In the genomic region with DNA sequence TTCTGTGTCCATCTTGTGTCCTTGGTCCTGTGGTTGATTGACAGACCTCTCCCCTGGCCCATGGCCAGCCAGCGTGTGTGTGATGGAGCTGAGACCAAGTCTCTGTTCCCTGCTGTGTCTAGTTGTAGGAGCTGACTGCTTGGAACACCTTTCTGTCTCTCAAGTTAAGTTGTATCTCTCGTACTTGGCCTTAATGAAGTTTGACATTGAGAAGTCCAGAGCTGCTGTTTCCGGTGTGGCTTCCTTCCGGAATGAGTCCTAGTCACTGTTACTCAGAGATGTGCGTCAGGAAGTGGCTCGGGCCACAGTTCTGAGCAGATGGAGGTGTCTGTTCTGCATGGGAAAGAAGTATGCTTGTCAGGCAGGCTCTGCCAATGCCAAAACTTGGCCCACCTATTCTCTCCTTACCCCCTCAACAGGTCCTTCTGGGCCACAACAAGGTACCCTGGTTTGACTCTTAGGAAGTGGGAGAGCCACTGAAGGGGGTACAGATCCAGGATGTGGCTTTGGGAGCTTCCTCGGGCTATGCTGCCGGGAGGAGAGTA, we compare ENCODE assay signal across 8 cellular contexts. TPM values are rescaled to one million over a fixed set of nuclear protein-coding genes. Genes with fewer than 3 reads are reported as not detected.
DNase-seq lines count a peak whose midpoint lies in the region; ATAC-seq and TF ChIP-seq lines count a peak whose summit lies in the region.

No MANE protein-coding gene starts in this region.

- H3K27me3 ChIP-seq in MG63 (no peaks in the 10 kb centered on the region), gastrocnemius medialis (no peaks in the 10 kb centered on the region)

- no peak overlapping the region for H3K4me3 ChIP-seq in MG63
- no peak overlapping the region for H3K4me3 ChIP-seq in gastrocnemius medialis

- peak; percentile 32 for DNase-seq in MG63
- DNase-seq in activated CD8-positive, alpha-beta memory T cell treated with anti-CD3 and anti-CD28 coated beads for 24 hours, result peak; percentile 79
- peak; percentile 36 for DNase-seq in fibroblast of gingiva (ENCODE audit: low read depth)
- DNase-seq in gastrocnemius medialis, result peak in 1 of 2 donors; percentile 49
- no peak for DNase-seq in OCI-M2 (lab: John Stamatoyannopoulos, UW; ENCODE audit: unreplicated experiment)
- DNase-seq in NCI-H2171 (lab: John Stamatoyannopoulos, UW), result no peak

- intact Hi-C loops in gastrocnemius medialis (cut with DNase I; ENCODE audit: low total_unique reads), result no loop called here

- TF ChIP-seq CTCF in gastrocnemius medialis (IDR thresholded peaks at IDR 0.05 in 4 of 5, conservative IDR thresholded peaks at IDR 0.05 in 1 of 5), result no peak

- peaks cover 64 to 66% of the 10 kb centered on the region in 2 donors for H3K4me1 ChIP-seq in gastrocnemius medialis

- H3K36me3 ChIP-seq in MG63, result peaks cover 56% of the 10 kb centered on the region
- no peaks in the 10 kb centered on the region for H3K36me3 ChIP-seq in gastrocnemius medialis

- peak overlapping the region; percentile 58 to 85 (median 80) for H3K27ac ChIP-seq in gastrocnemius medialis

- H3K9me3 ChIP-seq in MG63, result peaks cover 2% of the 10 kb centered on the region; the same call in 1 of the 2 replicates
- H3K9me3 ChIP-seq in gastrocnemius medialis, result no peaks in the 10 kb centered on the region

- peak; percentile 46 for ATAC-seq in GM18498 (IDR thresholded peaks at IDR 0.05; ENCODE audit: unreplicated experiment)
- no peak for ATAC-seq in gastrocnemius medialis
- ATAC-seq in HG03457 (IDR thresholded peaks at IDR 0.05; ENCODE audit: unreplicated experiment), result no peak

- no peak for TF ChIP-seq POLR2A in gastrocnemius medialis (IDR thresholded peaks at IDR 0.05)

- in situ Hi-C loops in gastrocnemius medialis (cut with MboI; ENCODE audit: low sequenced_read_pairs in 4 of 4), result no loop called here

RNA-seq across cellular contexts. Expression of a gene that starts 54.3 kb away (rescaled TPM):
- 46.3 and 69.1 TPM in 2 replicates for total RNA-seq in MG63 (2014; rRNA removed; shearing (Covaris generic); ENCODE audit: low replicate concordance)
- 10 to 100 TPM; 17.7 to 51.4 (median 40.1) TPM for total RNA-seq in gastrocnemius medialis

RNA-seq across cellular contexts. Expression of a gene that starts 55.6 kb away (rescaled TPM):
- 9.0 TPM in 1 of 2 replicates, not detected in the other for total RNA-seq in MG63 (2014; rRNA removed; shearing (Covaris generic); ENCODE audit: low replicate concordance)
- 1 to 10 TPM in 1 of 4 donors, under 1 TPM in 1, not detected in 2; 0.80 to 1.7 TPM for total RNA-seq in gastrocnemius medialis

RNA-seq across cellular contexts. Expression of a gene that starts 56.2 kb away (rescaled TPM):
- total RNA-seq in MG63 (2014; rRNA removed; shearing (Covaris generic); ENCODE audit: low replicate concordance), result 152 and 344 TPM in 2 replicates
- 100 to 1,000 TPM in 1 of 4 donors, 10 to 100 TPM in 3; 41.8 to 201 (median 50.5) TPM for total RNA-seq in gastrocnemius medialis

Comparison
In these comparisons a context has a peak if more than half of its experiments do, and no peak if none do; other contexts are left out.
1. DNase-seq: peak in MG63 (single experiment), activated CD8-positive, alpha-beta memory T cell treated with anti-CD3 and anti-CD28 coated beads for 24 hours (single experiment) and fibroblast of gingiva (single experiment); none in OCI-M2 (single experiment) and NCI-H2171 (single experiment).